In genomic region chr4:108400309-108400708, GRCh38 we compare ENCODE assay signal across 11 cellular contexts.
"Had no signal": no experiment of that assay in that cellular context is flagged by ENCODE, and none has a peak within 500 bp of the region (broad histone marks: within the 10 kb centered on the region; RNA-seq: fewer than 3 reads in every experiment).

No MANE protein-coding gene starts in this region.

- H3K4me2 ChIP-seq: GM23338 had no signal

- DNase-seq: GM23248, GOT3, H7, H9, HCEC 1CT, HFFc6 had no signal

- H3K36me3 ChIP-seq: HAP-1 had no signal

- H3K9me3 ChIP-seq: HAP-1 had no signal

- H2AFZ ChIP-seq: GM23248, GM23338 had no signal

- ATAC-seq: GM23338, HCT116 had no signal

- H3K4me3 ChIP-seq: GM23248, GM23338, HAP-1 had no signal

- H3K9ac ChIP-seq: GM23248 had no signal

- H3K27ac ChIP-seq: GM23248 had no signal

- FAIRE-seq: H1, H54 had no signal
